ENCODE assay signal across 22 cellular contexts in genomic region chr12:127500513-127500912, GRCh38.
DNase-seq lines count a peak whose midpoint lies in the region; ATAC-seq and TF ChIP-seq lines count a peak whose summit lies in the region.
"Had no signal": no experiment of that assay in that cellular context is flagged by ENCODE, and none has a peak within 500 bp of the region (broad histone marks: within the 10 kb centered on the region; RNA-seq: fewer than 3 reads in every experiment).

No MANE protein-coding gene starts in this region.

- H3K27me3 ChIP-seq in mesendoderm (ENCODE audit: insufficient read depth, low read length, poor library complexity): no peaks in the 10 kb centered on the region
- H3K27me3 ChIP-seq: BE2C; BLaER1 treated with 17β-estradiol and CSF1 and Interleukin-3, amounts not matched to agents 10 nM and 100 nM had no signal

- H3K36me3 ChIP-seq in mesendoderm (ENCODE audit: control insufficient read depth, insufficient read depth, low read length): no peaks in the 10 kb centered on the region
- H3K36me3 ChIP-seq: BE2C; BLaER1 treated with 17β-estradiol and CSF1 and Interleukin-3, amounts not matched to agents 10 nM and 100 nM had no signal

- no peak overlapping the region for H3K4me3 ChIP-seq in mesendoderm (ENCODE audit: low read length)
- H3K4me3 ChIP-seq: BLaER1 treated with 17β-estradiol and CSF1 and Interleukin-3, amounts not matched to agents 10 nM and 100 nM; GM23338 had no signal

- no peak overlapping the region for H2BK15ac ChIP-seq in mesendoderm (replicated peaks; ENCODE audit: low read depth)

- no peak overlapping the region for H3K18ac ChIP-seq in mesendoderm (ENCODE audit: low read length)

- no peaks in the 10 kb centered on the region for H3K4me1 Mint-ChIP-seq in nephron progenitor cell
- H3K4me1 Mint-ChIP-seq: CD14-positive monocyte, GM23338 had no signal

- in situ Hi-C loops in ACHN (cut with HindIII; ENCODE audit: low pct_ligation_motif_present, low pct_unique_long_range_greater_than_20kb, low sequenced_read_pairs): no loop called here

- H3K23ac ChIP-seq in mesendoderm (ENCODE audit: low read length): no peak overlapping the region

- H3K79me2 ChIP-seq in mesendoderm (ENCODE audit: control insufficient read depth, insufficient read depth, low read length): no peaks in the 10 kb centered on the region

- no CpG with 5 or more reads among the region's 4 CpGs for WGBS in mesendoderm (ENCODE audit: extremely low coverage, insufficient coverage, low lambda C conversion rate)

- H3K4me3 Mint-ChIP-seq in nephron progenitor cell: no peak overlapping the region
- H3K4me3 Mint-ChIP-seq: CD14-positive monocyte; CD4-positive, alpha-beta T cell; GM23338; H9; HFFc6 had no signal

- ATAC-seq in left colon: no peak
- ATAC-seq: GM23338 had no signal

- no peak overlapping the region for H2AK5ac ChIP-seq in mesendoderm (ENCODE audit: low read length)

- no peak overlapping the region for H4K5ac ChIP-seq in mesendoderm (ENCODE audit: low read length)

- no peaks in the 10 kb centered on the region for H3K36me3 Mint-ChIP-seq in nephron progenitor cell (ENCODE audit: low read depth)
- H3K36me3 Mint-ChIP-seq: CD14-positive monocyte had no signal

- H4K8ac ChIP-seq in mesendoderm (ENCODE audit: low read depth, low read length): no peak overlapping the region

- peaks cover 17% of the 10 kb centered on the region for H3K27me3 Mint-ChIP-seq in nephron progenitor cell (ENCODE audit: low read depth, poor library complexity)
- H3K27me3 Mint-ChIP-seq: CD4-positive, alpha-beta T cell had no signal

- H2BK120ac ChIP-seq in mesendoderm (ENCODE audit: low read depth, low read length): peak overlapping the region; percentile 64

- H3K56ac ChIP-seq in mesendoderm (ENCODE audit: low read length): no peak overlapping the region

- peak overlapping the region; percentile 87 for H3K27ac Mint-ChIP-seq in nephron progenitor cell
- H3K27ac Mint-ChIP-seq: CD14-positive monocyte; CD4-positive, alpha-beta T cell; GM23338; HFFc6 had no signal

- no peaks in the 10 kb centered on the region for H3K9me3 Mint-ChIP-seq in nephron progenitor cell
- H3K9me3 Mint-ChIP-seq: H9, HFFc6 had no signal

- TF ChIP-seq CTCF in nephron progenitor cell (IDR thresholded peaks at IDR 0.05): no peak

- intact Hi-C loops in left colon (cut with DNase I, micrococcal nuclease): no loop called here

- no peaks in the 10 kb centered on the region for H3K79me1 ChIP-seq in mesendoderm (ENCODE audit: low read length)

- H3K27ac ChIP-seq in caudate nucleus (ENCODE audit: low read depth, low read length): peak overlapping the region; percentile 82
- no peak overlapping the region for H3K27ac ChIP-seq in mesendoderm (ENCODE audit: low read depth, low read length)
- H3K27ac ChIP-seq: 22Rv1; BLaER1 treated with 17β-estradiol and CSF1 and Interleukin-3, amounts not matched to agents 10 nM and 100 nM had no signal

- H2BK5ac ChIP-seq in mesendoderm (ENCODE audit: low read length): no peak overlapping the region

- peak; percentile 51 for DNase-seq in LHCN-M2 (ENCODE audit: low read depth)
- DNase-seq in caudate nucleus (lab: John Stamatoyannopoulos, UW): peak in 14 of 61 donors; percentile 2 to 54 (median 24)
- no peak for DNase-seq in mesendoderm
- no peak for DNase-seq in nephron progenitor cell
- DNase-seq in ACHN: no peak
- no peak for DNase-seq in left colon
- DNase-seq in LoVo (ENCODE audit: low spot score): no peak
- DNase-seq in T1000 (lab: John Stamatoyannopoulos, UW): no peak
- DNase-seq: AML-193; BE2C; Calu3; CD4-positive, alpha-beta T cell; COR-L47; DMS53; DMS79 treated with DMSO at 0.1 percent for 48 hours; GF-D8; H9; HFFc6 had no signal

- H3K9ac ChIP-seq in mesendoderm (ENCODE audit: low read length): no peak overlapping the region
- H3K9ac ChIP-seq: BLaER1 treated with 17β-estradiol and CSF1 and Interleukin-3, amounts not matched to agents 10 nM and 100 nM had no signal

- peaks cover 3% of the 10 kb centered on the region for H3K4me1 ChIP-seq in mesendoderm (ENCODE audit: control insufficient read depth, low read depth, low read length)
- H3K4me1 ChIP-seq: BE2C had no signal

- H3K4me2 ChIP-seq in mesendoderm (ENCODE audit: low read length): no peak overlapping the region
- H3K4me2 ChIP-seq: BLaER1 treated with 17β-estradiol and CSF1 and Interleukin-3, amounts not matched to agents 10 nM and 100 nM; GM23338 had no signal

- H3K4ac ChIP-seq in mesendoderm (ENCODE audit: low read depth, low read length): no peak overlapping the region
